8 cellular contexts compared by ENCODE assay signal in the genomic region with DNA sequence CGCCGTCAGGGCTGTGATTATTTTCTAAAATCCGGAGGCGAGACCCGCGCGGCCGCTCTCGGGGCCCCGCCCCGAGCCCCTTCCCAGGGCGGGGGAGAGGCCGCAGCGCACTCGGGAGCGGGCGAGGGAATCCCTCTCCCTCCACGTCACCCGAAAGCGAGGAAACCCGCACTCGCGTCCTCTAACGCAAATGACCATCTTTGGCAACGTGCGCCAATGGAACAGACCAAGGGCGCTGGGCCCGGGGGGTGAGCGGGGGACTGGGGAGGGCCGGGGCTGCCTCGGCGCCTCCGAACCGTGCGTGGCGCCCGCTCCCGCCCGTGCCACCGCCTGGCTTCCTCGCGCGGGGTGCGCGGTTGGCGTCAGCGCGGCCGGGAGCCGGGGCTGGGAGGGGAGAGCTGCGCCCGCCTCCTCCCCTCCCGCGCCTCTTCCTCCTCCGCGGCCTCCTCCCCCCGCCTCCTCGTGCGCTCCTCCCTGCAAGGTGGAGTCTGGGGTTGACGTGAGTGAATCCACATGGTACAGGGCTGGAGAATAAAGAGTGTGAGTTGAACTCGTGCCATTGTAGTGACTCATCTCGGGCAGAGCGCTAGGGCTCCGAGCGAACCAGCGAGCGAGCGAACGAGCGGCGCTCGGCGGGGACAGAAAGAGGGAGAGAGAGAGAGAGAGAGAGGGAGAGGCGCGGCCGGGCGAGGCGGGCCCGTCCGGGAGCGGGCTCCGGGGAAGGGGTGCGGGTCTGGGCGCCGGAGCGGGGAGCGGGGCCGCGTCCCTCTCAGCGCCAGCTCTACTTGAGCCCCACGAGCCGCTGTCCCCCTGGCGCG. TPM values are rescaled to one million over a fixed set of nuclear protein-coding genes. Genes with fewer than 3 reads are reported as not detected.
DNase-seq lines count a peak whose midpoint lies in the region; ATAC-seq and TF ChIP-seq lines count a peak whose summit lies in the region.

A gene (plus strand): TSS at position 562 of the 818 bp plus-strand sequence. CDS start 863 bp downstream, outside the sequence.

- H3K4me1 ChIP-seq in RWPE2 (ENCODE audit: insufficient read depth, poor library complexity, severe bottlenecking): peaks cover 25% of the 10 kb centered on the region

- peak within 1 kb of the TSS; percentile 94 for H3K27ac ChIP-seq in RWPE2 (ENCODE audit: poor library complexity, severe bottlenecking)

- DNase-seq in EH (ENCODE audit: low read depth) (peak; percentile 100), H4 (ENCODE audit: low spot score) (peak; percentile 98), LNCaP clone FGC (ENCODE audit: low read depth) (peak; percentile 99), RWPE2 (ENCODE audit: low spot score) (peak; percentile 97), fibroblast of peridontal ligament (ENCODE audit: extremely low read depth) (peak; percentile 100)
- DNase-seq in activated T-helper 2 cell treated with anti-CD3 and anti-CD28 coated beads, Interferon-gamma antibody, Interleukin-2, Interleukin-4, amounts not matched to agents 10 μg/mL and 5 μg/mL and 100 μg/mL, durations not matched to agents 14 hours and 24 hours and 36 hours (ENCODE audit: low spot score): peak; percentile 95
- DNase-seq in natural killer cell treated with Interleukin-12 subunit alpha and Interleukin-12 subunit beta and Interleukin-15 and Interleukin-18, amount 100 ng/mL, for 72 hours (ENCODE audit: low spot score): peak; percentile 97

- no peaks in the 10 kb centered on the region for H3K9me3 ChIP-seq in RWPE2 (ENCODE audit: severe bottlenecking)

- H3K9me3 Mint-ChIP-seq in activated T-helper 2 cell treated with anti-CD3 and anti-CD28 coated beads, Interferon-gamma antibody, Interleukin-2, Interleukin-4, amounts not matched to agents 10 μg/mL and 5 μg/mL and 100 μg/mL, durations not matched to agents 14 hours and 24 hours and 36 hours: no peaks in the 10 kb centered on the region
- no peaks in the 10 kb centered on the region for H3K9me3 Mint-ChIP-seq in natural killer cell treated with Interleukin-12 subunit alpha and Interleukin-12 subunit beta and Interleukin-15 and Interleukin-18, amount 100 ng/mL, for 72 hours
- no peaks in the 10 kb centered on the region for H3K9me3 Mint-ChIP-seq in stimulated activated naive CD8-positive, alpha-beta T cell treated with anti-CD3 and anti-CD28 coated beads, Interleukin-15, Interleukin-2, amounts not matched to agents 100 ng/mL and 50 ng/mL, for 24 hours

- H3K36me3 Mint-ChIP-seq in activated T-helper 2 cell treated with anti-CD3 and anti-CD28 coated beads, Interferon-gamma antibody, Interleukin-2, Interleukin-4, amounts not matched to agents 10 μg/mL and 5 μg/mL and 100 μg/mL, durations not matched to agents 14 hours and 24 hours and 36 hours (ENCODE audit: low read depth): peaks cover 8% of the 10 kb centered on the region
- H3K36me3 Mint-ChIP-seq in natural killer cell treated with Interleukin-12 subunit alpha and Interleukin-12 subunit beta and Interleukin-15 and Interleukin-18, amount 100 ng/mL, for 72 hours: peaks cover 6% of the 10 kb centered on the region
- H3K36me3 Mint-ChIP-seq in stimulated activated naive CD8-positive, alpha-beta T cell treated with anti-CD3 and anti-CD28 coated beads, Interleukin-15, Interleukin-2, amounts not matched to agents 100 ng/mL and 50 ng/mL, for 24 hours (ENCODE audit: low read depth): peaks cover 4% of the 10 kb centered on the region

- peak within 1 kb of the TSS; percentile 87 for H3K4me3 Mint-ChIP-seq in activated T-helper 2 cell treated with anti-CD3 and anti-CD28 coated beads, Interferon-gamma antibody, Interleukin-2, Interleukin-4, amounts not matched to agents 10 μg/mL and 5 μg/mL and 100 μg/mL, durations not matched to agents 14 hours and 24 hours and 36 hours (ENCODE audit: low read depth)
- H3K4me3 Mint-ChIP-seq in natural killer cell treated with Interleukin-12 subunit alpha and Interleukin-12 subunit beta and Interleukin-15 and Interleukin-18, amount 100 ng/mL, for 72 hours: peak within 1 kb of the TSS; percentile 91
- H3K4me3 Mint-ChIP-seq in stimulated activated naive CD8-positive, alpha-beta T cell treated with anti-CD3 and anti-CD28 coated beads, Interleukin-15, Interleukin-2, amounts not matched to agents 100 ng/mL and 50 ng/mL, for 24 hours: peak within 1 kb of the TSS; percentile 84

- TF ChIP-seq CTCF in LNCaP clone FGC (IDR thresholded peaks at IDR 0.05; ENCODE audit: control insufficient read depth, extremely low read depth, insufficient read depth) (0 out of 2 replicates have a peak, but pooled peaks have one; percentile 1), RWPE2 (IDR thresholded peaks at IDR 0.05; ENCODE audit: poor library complexity, severe bottlenecking) (peak; percentile 32)

- H3K4me3 ChIP-seq in LNCaP clone FGC (ENCODE audit: low read depth, low read length) (peak within 1 kb of the TSS; percentile 74), RWPE2 (ENCODE audit: severe bottlenecking) (peak within 1 kb of the TSS; percentile 83)

- H3K4me1 Mint-ChIP-seq in activated T-helper 2 cell treated with anti-CD3 and anti-CD28 coated beads, Interferon-gamma antibody, Interleukin-2, Interleukin-4, amounts not matched to agents 10 μg/mL and 5 μg/mL and 100 μg/mL, durations not matched to agents 14 hours and 24 hours and 36 hours (ENCODE audit: low read depth): peaks cover 33% of the 10 kb centered on the region
- peaks cover 25 to 38% of the 10 kb centered on the region in 2 donors for H3K4me1 Mint-ChIP-seq in natural killer cell treated with Interleukin-12 subunit alpha and Interleukin-12 subunit beta and Interleukin-15 and Interleukin-18, amount 100 ng/mL, for 72 hours (ENCODE audit: low read depth in 2 of 2)
- peaks cover 34% of the 10 kb centered on the region for H3K4me1 Mint-ChIP-seq in stimulated activated naive CD8-positive, alpha-beta T cell treated with anti-CD3 and anti-CD28 coated beads, Interleukin-15, Interleukin-2, amounts not matched to agents 100 ng/mL and 50 ng/mL, for 24 hours (ENCODE audit: low read depth)

- H3K27ac Mint-ChIP-seq in activated T-helper 2 cell treated with anti-CD3 and anti-CD28 coated beads, Interferon-gamma antibody, Interleukin-2, Interleukin-4, amounts not matched to agents 10 μg/mL and 5 μg/mL and 100 μg/mL, durations not matched to agents 14 hours and 24 hours and 36 hours: peak within 1 kb of the TSS; percentile 97
- H3K27ac Mint-ChIP-seq in natural killer cell treated with Interleukin-12 subunit alpha and Interleukin-12 subunit beta and Interleukin-15 and Interleukin-18, amount 100 ng/mL, for 72 hours: peak within 1 kb of the TSS in 1 of 2 donors; percentile 91
- peak within 1 kb of the TSS; percentile 98 for H3K27ac Mint-ChIP-seq in stimulated activated naive CD8-positive, alpha-beta T cell treated with anti-CD3 and anti-CD28 coated beads, Interleukin-15, Interleukin-2, amounts not matched to agents 100 ng/mL and 50 ng/mL, for 24 hours

- intact Hi-C loops in activated T-helper 2 cell treated with anti-CD3 and anti-CD28 coated beads, Interferon-gamma antibody, Interleukin-2, Interleukin-4, amounts not matched to agents 10 μg/mL and 5 μg/mL and 100 μg/mL, durations not matched to agents 14 hours and 24 hours and 36 hours (cut with micrococcal nuclease): loop anchor here (1.0 to 10.0 kb wide), 12 partner anchors 17 to 690 kb away; a partner anchor contains a TSS

- no peaks in the 10 kb centered on the region for H3K27me3 ChIP-seq in RWPE2 (ENCODE audit: insufficient read depth, poor library complexity, severe bottlenecking)

- ATAC-seq in RWPE2 (ENCODE audit: low read depth): peak; percentile 70
- ATAC-seq in natural killer cell treated with Interleukin-12 subunit alpha and Interleukin-12 subunit beta and Interleukin-15 and Interleukin-18, amount 100 ng/mL, for 72 hours: peak; percentile 88 to 91

- H3K27me3 Mint-ChIP-seq in activated T-helper 2 cell treated with anti-CD3 and anti-CD28 coated beads, Interferon-gamma antibody, Interleukin-2, Interleukin-4, amounts not matched to agents 10 μg/mL and 5 μg/mL and 100 μg/mL, durations not matched to agents 14 hours and 24 hours and 36 hours (ENCODE audit: low read depth): no peaks in the 10 kb centered on the region
- no peaks in the 10 kb centered on the region for H3K27me3 Mint-ChIP-seq in natural killer cell treated with Interleukin-12 subunit alpha and Interleukin-12 subunit beta and Interleukin-15 and Interleukin-18, amount 100 ng/mL, for 72 hours
- no peaks in the 10 kb centered on the region for H3K27me3 Mint-ChIP-seq in stimulated activated naive CD8-positive, alpha-beta T cell treated with anti-CD3 and anti-CD28 coated beads, Interleukin-15, Interleukin-2, amounts not matched to agents 100 ng/mL and 50 ng/mL, for 24 hours

- peaks cover 34% of the 10 kb centered on the region for H3K36me3 ChIP-seq in RWPE2 (ENCODE audit: low read depth)

RNA-seq across cellular contexts. Expression of the gene that starts here (rescaled TPM):
- 11.1 and 13.2 TPM in 2 replicates for total RNA-seq in H4 (2014; rRNA removed; shearing (Covaris generic))
- 146 and 156 TPM in 2 replicates for total RNA-seq in activated T-helper 2 cell treated with anti-CD3 and anti-CD28 coated beads, Interferon-gamma antibody, Interleukin-2, Interleukin-4, amounts not matched to agents 10 μg/mL and 5 μg/mL and 100 μg/mL, durations not matched to agents 14 hours and 24 hours and 36 hours
- total RNA-seq in natural killer cell treated with Interleukin-12 subunit alpha and Interleukin-12 subunit beta and Interleukin-15 and Interleukin-18, amount 100 ng/mL, for 72 hours: 10 to 100 TPM; 44.5 to 52.5 TPM

Comparison
In these comparisons a context has a peak if more than half of its experiments do, and no peak if none do; other contexts are left out.
1. Peak in every context shown above with its lines: DNase-seq, ATAC-seq, H3K4me3 ChIP-seq and H3K27ac ChIP-seq.